In the genomic region with DNA sequence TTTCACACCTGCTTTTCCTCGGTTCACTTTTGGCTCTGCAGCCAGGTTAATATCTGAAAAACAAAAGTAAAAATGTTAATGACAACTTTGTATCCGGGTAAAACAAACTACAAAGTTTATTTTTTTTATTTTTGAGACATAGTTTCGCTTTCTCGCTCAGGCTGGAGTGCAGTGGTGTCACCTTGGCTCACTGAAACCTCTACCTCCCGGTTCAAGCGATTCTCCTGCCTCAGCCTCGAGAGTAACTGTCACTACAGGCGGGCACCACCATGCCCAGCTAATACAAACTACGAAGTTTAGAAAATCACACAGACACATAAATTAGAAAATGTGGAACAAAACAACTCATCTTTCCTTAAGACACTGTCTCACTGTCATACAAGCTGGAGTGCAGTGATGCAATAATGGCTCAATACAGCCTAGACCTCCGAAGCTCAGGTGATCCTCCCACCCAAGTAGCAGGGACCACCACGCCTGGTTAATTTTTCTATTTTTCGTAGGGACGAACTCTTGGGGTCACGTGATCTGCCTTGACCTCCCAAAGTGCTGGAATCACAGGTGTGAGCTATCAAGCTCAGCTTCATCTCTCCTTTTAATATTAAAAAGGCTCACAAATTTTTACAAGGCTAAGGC, we compare ENCODE assay signal across 16 cellular contexts. TPM values are rescaled to one million over a fixed set of nuclear protein-coding genes. Genes with fewer than 3 reads are reported as not detected.
DNase-seq lines count a peak whose midpoint lies in the region; ATAC-seq, FAIRE-seq and TF ChIP-seq lines count a peak whose summit lies in the region.
"Had no signal": no experiment of that assay in that cellular context is flagged by ENCODE, and none has a peak within 500 bp of the region (broad histone marks: within the 10 kb centered on the region; RNA-seq: fewer than 3 reads in every experiment).

No MANE protein-coding gene starts in this region.

- CTCF ChIA-PET in activated CD4-positive, alpha-beta T cell treated with anti-CD3 and anti-CD28 coated beads, Interleukin-2, amount 10 ng/mL, durations not matched to agents 7 days and 5 days (lab: Charles Lee) = interaction anchor here (1.0 to 2.1 kb wide), 5 partner anchors 9 to 31 kb away, joined by 3 to 4 read pairs (median 4); no protein-coding TSS in a partner anchor
- CTCF ChIA-PET in T-cell (lab: Charles Lee) = interaction anchor here (0.6 to 1.6 kb wide), 4 partner anchors 9 to 20 kb away, joined by 3 to 6 read pairs (median 5); no protein-coding TSS in a partner anchor

- H3K4me1 ChIP-seq in astrocyte (ENCODE audit: insufficient read depth, low read length) (no peaks in the 10 kb centered on the region), osteoblast (ENCODE audit: insufficient read depth, low read length) (no peaks in the 10 kb centered on the region)

- no peaks in the 10 kb centered on the region for H3K27me3 ChIP-seq in astrocyte (ENCODE audit: insufficient read depth, low read length)
- H3K27me3 ChIP-seq in osteoblast (ENCODE audit: insufficient read depth, low read length) = no peaks in the 10 kb centered on the region
- H3K27me3 ChIP-seq: neutrophil had no signal

- H3K36me3 Mint-ChIP-seq in activated CD4-positive, alpha-beta T cell treated with anti-CD3 and anti-CD28 coated beads, Interleukin-2, amount 10 ng/mL, durations not matched to agents 7 days and 5 days (ENCODE audit: low read depth) = peaks cover 71% of the 10 kb centered on the region
- H3K36me3 Mint-ChIP-seq in T-cell = peaks cover 66% of the 10 kb centered on the region
- H3K36me3 Mint-ChIP-seq in astrocyte (ENCODE audit: low read depth, unreplicated experiment) = peaks cover 19% of the 10 kb centered on the region

- H3K9me3 ChIP-seq in astrocyte (ENCODE audit: insufficient read depth, low read depth, low read length) (no peaks in the 10 kb centered on the region), osteoblast (ENCODE audit: low read depth, low read length) (no peaks in the 10 kb centered on the region)
- H3K9me3 ChIP-seq: neutrophil had no signal

- H3K4me3 ChIP-seq in astrocyte (ENCODE audit: insufficient read depth, low read depth, low read length) (no peak overlapping the region), osteoblast (ENCODE audit: insufficient read depth, low read length) (no peak overlapping the region)
- H3K4me3 ChIP-seq: GM23248 had no signal

- H3K27ac ChIP-seq in astrocyte (ENCODE audit: low read depth, low read length) = no peak overlapping the region
- H3K27ac ChIP-seq in osteoblast (ENCODE audit: low read depth, low read length) = peak overlapping the region; percentile 8
- H3K27ac ChIP-seq: GM23248, neutrophil had no signal

- H3K9me3 Mint-ChIP-seq in activated CD4-positive, alpha-beta T cell treated with anti-CD3 and anti-CD28 coated beads, Interleukin-2, amount 10 ng/mL, durations not matched to agents 7 days and 5 days = no peaks in the 10 kb centered on the region
- H3K9me3 Mint-ChIP-seq in T-cell (no peaks in the 10 kb centered on the region), astrocyte (ENCODE audit: unreplicated experiment) (no peaks in the 10 kb centered on the region)

- H3K79me2 ChIP-seq in astrocyte (ENCODE audit: insufficient read depth, low read length) (peaks cover 99% of the 10 kb centered on the region), osteoblast (ENCODE audit: insufficient read depth, low read length) (peaks cover 100% of the 10 kb centered on the region)

- H3K27ac Mint-ChIP-seq in activated CD4-positive, alpha-beta T cell treated with anti-CD3 and anti-CD28 coated beads, Interleukin-2, amount 10 ng/mL, durations not matched to agents 7 days and 5 days = peak overlapping the region; percentile 88
- H3K27ac Mint-ChIP-seq in T-cell = peak overlapping the region; percentile 90 to 96
- H3K27ac Mint-ChIP-seq in astrocyte (ENCODE audit: unreplicated experiment) = peak overlapping the region; percentile 70

- no peak overlapping the region for H3K4me2 ChIP-seq in astrocyte (ENCODE audit: low read length)
- no peak overlapping the region for H3K4me2 ChIP-seq in osteoblast (ENCODE audit: insufficient read depth, low read length)

- FAIRE-seq in astrocyte (lab: Jason Lieb, UNC) = no peak
- FAIRE-seq: A204.1, bronchial epithelial cell, GM18507 had no signal

- POLR2A ChIA-PET in activated CD4-positive, alpha-beta T cell treated with anti-CD3 and anti-CD28 coated beads, Interleukin-2, amount 10 ng/mL, durations not matched to agents 7 days and 5 days (lab: Charles Lee) = no interaction called here
- POLR2A ChIA-PET in T-cell (lab: Charles Lee) = interaction anchor here (0.6 to 3.0 kb wide), 10 partner anchors 11 to 37 kb away, joined by 3 to 19 read pairs (median 6); no protein-coding TSS in a partner anchor

- peak; percentile 26 to 39 (median 38) for ATAC-seq in T-cell (replicated peaks in 1 of 4)

- DNase-seq in activated CD4-positive, alpha-beta T cell treated with anti-CD3 and anti-CD28 coated beads, Interleukin-2, amount 10 ng/mL, durations not matched to agents 7 days and 5 days = peak; percentile 40
- DNase-seq in activated CD4-positive, alpha-beta T cell treated with anti-CD3 and anti-CD28 coated beads, Interleukin-2, amount 50 U/mL, for 1 hour = no peak
- peak in 18 of 34 experiments; percentile 22 to 46 (median 30) for DNase-seq in T-cell
- DNase-seq in astrocyte (ENCODE audit: low read depth) = no peak
- DNase-seq in osteoblast (ENCODE audit: insufficient read length, low spot score, missing footprints) = no peak
- DNase-seq in effector CD4-positive, alpha-beta T cell = no peak
- no peak for DNase-seq in amniotic stem cell (lab: John Stamatoyannopoulos, UW)
- DNase-seq in AG08396 (ENCODE audit: low spot score) = no peak
- DNase-seq: GF-D8, GM23248, NCI-H1105 had no signal

- no peak overlapping the region for H3K9ac ChIP-seq in astrocyte (ENCODE audit: low read length)
- H3K9ac ChIP-seq: GM23248 had no signal

- H3K4me3 Mint-ChIP-seq in activated CD4-positive, alpha-beta T cell treated with anti-CD3 and anti-CD28 coated beads, Interleukin-2, amount 10 ng/mL, durations not matched to agents 7 days and 5 days = peak overlapping the region; percentile 46
- H3K4me3 Mint-ChIP-seq in T-cell = peak overlapping the region; percentile 57 to 77 (median 66)
- H3K4me3 Mint-ChIP-seq in astrocyte (ENCODE audit: unreplicated experiment) = peak overlapping the region; percentile 27

- no peak for TF ChIP-seq CTCF in astrocyte (IDR thresholded peaks at IDR 0.05; ENCODE audit: insufficient read depth, low read depth, low read length)
- no peak for TF ChIP-seq CTCF in osteoblast (IDR thresholded peaks at IDR 0.05; ENCODE audit: extremely low read depth, low read depth, low read length)

- H4K20me1 ChIP-seq in astrocyte (ENCODE audit: insufficient read depth, low read length) = peaks cover 98% of the 10 kb centered on the region
- H4K20me1 ChIP-seq in osteoblast (ENCODE audit: insufficient read depth, low read length) = peaks cover 72% of the 10 kb centered on the region

- H2AFZ ChIP-seq in astrocyte (ENCODE audit: low read depth, low read length) (no peak overlapping the region), osteoblast (ENCODE audit: low read length) (no peak overlapping the region)
- H2AFZ ChIP-seq: GM23248 had no signal

- H3K27me3 Mint-ChIP-seq in activated CD4-positive, alpha-beta T cell treated with anti-CD3 and anti-CD28 coated beads, Interleukin-2, amount 10 ng/mL, durations not matched to agents 7 days and 5 days = no peaks in the 10 kb centered on the region
- H3K27me3 Mint-ChIP-seq in T-cell (no peaks in the 10 kb centered on the region), astrocyte (ENCODE audit: low read depth, unreplicated experiment) (no peaks in the 10 kb centered on the region)

- H3K4me1 Mint-ChIP-seq in activated CD4-positive, alpha-beta T cell treated with anti-CD3 and anti-CD28 coated beads, Interleukin-2, amount 10 ng/mL, durations not matched to agents 7 days and 5 days = peaks cover 82% of the 10 kb centered on the region
- H3K4me1 Mint-ChIP-seq in T-cell (peaks cover 80 to 89% (median 88%) of the 10 kb centered on the region in 3 donors), astrocyte (ENCODE audit: low read depth, unreplicated experiment) (peaks cover 39% of the 10 kb centered on the region)

- H3K36me3 ChIP-seq in astrocyte (ENCODE audit: insufficient read depth, low read length) (peaks cover 77% of the 10 kb centered on the region), osteoblast (ENCODE audit: insufficient read depth, low read length) (peaks cover 86% of the 10 kb centered on the region)

RNA-seq across cellular contexts. Expression of gene HNRNPC, which starts 38.1 kb away (rescaled TPM):
- total RNA-seq in activated CD4-positive, alpha-beta T cell treated with anti-CD3 and anti-CD28 coated beads, Interleukin-2, amount 10 ng/mL, durations not matched to agents 7 days and 5 days = 100 to 1,000 TPM; 684 to 863 TPM
- total RNA-seq in T-cell (100 to 1,000 TPM; 417 to 530 (median 441) TPM), astrocyte (525 and 536 TPM in 2 replicates), osteoblast (402 and 446 TPM in 2 replicates)

RNA-seq across cellular contexts. Expression of gene RPGRIP1, which starts 48.7 kb away (rescaled TPM):
- total RNA-seq in activated CD4-positive, alpha-beta T cell treated with anti-CD3 and anti-CD28 coated beads, Interleukin-2, amount 10 ng/mL, durations not matched to agents 7 days and 5 days = not detected
- total RNA-seq in T-cell (under 1 TPM in 2 of 5 donors, not detected in 3; 0.16 to 0.76 TPM), astrocyte (not detected in 2 replicates), osteoblast (under 0.01 TPM in 1 of 2 replicates, not detected in the other)
- total RNA-seq: bronchial epithelial cell, fibroblast of villous mesenchyme, GM23248 had no signal

Comparison
In these comparisons a context has a peak if more than half of its experiments do, and no peak if none do; other contexts are left out.
1. DNase-seq: peak in activated CD4-positive, alpha-beta T cell treated with anti-CD3 and anti-CD28 coated beads, Interleukin-2, amount 10 ng/mL, durations not matched to agents 7 days and 5 days (single experiment) and T-cell (18 of 34); none in activated CD4-positive, alpha-beta T cell treated with anti-CD3 and anti-CD28 coated beads, Interleukin-2, amount 50 U/mL, for 1 hour (single experiment), astrocyte (single experiment), osteoblast (single experiment), effector CD4-positive, alpha-beta T cell (single experiment), amniotic stem cell (single experiment) and AG08396 (single experiment).
2. Peak in every context shown above with its lines, with median percentiles within 50 percentile points of each other: H3K27ac Mint-ChIP-seq and H3K4me3 Mint-ChIP-seq.